In genomic region chr2:72989770-72990556, GRCh38 we compare ENCODE assay signal across 14 cellular contexts.
A peak's percentile ranks its signal among the peaks of the same experiment; 100 is the strongest.
DNase-seq lines count a peak whose midpoint lies in the region; TF ChIP-seq lines count a peak whose summit lies in the region.
"Had no signal": no experiment of that assay in that cellular context is flagged by ENCODE, and none has a peak within 500 bp of the region (broad histone marks: within the 10 kb centered on the region; RNA-seq: fewer than 3 reads in every experiment).

No MANE protein-coding gene starts in this region.

- no peaks in the 10 kb centered on the region for H3K4me1 ChIP-seq in uterus
- H3K4me1 ChIP-seq: A549 had no signal

- H3K27ac Mint-ChIP-seq in nephron = peak overlapping the region; percentile 41 to 72 (median 67)

- no peaks in the 10 kb centered on the region for H3K36me3 Mint-ChIP-seq in nephron (ENCODE audit: low read depth)
- H3K36me3 Mint-ChIP-seq: stimulated activated effector memory CD8-positive, alpha-beta T cell treated with anti-CD3 and anti-CD28 coated beads, Interleukin-12 subunit alpha, Interleukin-12 subunit beta, amount 100 ng/mL, for 72 hours had no signal

- H3K4me3 ChIP-seq in uterus = no peak overlapping the region
- H3K4me3 ChIP-seq: A549 had no signal

- TF ChIP-seq CTCF in nephron (IDR thresholded peaks at IDR 0.05; ENCODE audit: unreplicated experiment in 3 of 3) (no peak), uterus (IDR thresholded peaks at IDR 0.05) (no peak)

- H3K4me1 Mint-ChIP-seq in nephron = peaks cover 6% of the 10 kb centered on the region
- H3K4me1 Mint-ChIP-seq: stimulated activated effector memory CD8-positive, alpha-beta T cell treated with anti-CD3 and anti-CD28 coated beads, Interleukin-12 subunit alpha, Interleukin-12 subunit beta, amount 100 ng/mL, for 72 hours had no signal

- no peaks in the 10 kb centered on the region for H3K9me3 ChIP-seq in uterus
- H3K9me3 ChIP-seq: A549 had no signal

- DNase-seq in activated effector memory CD4-positive, alpha-beta T cell treated with anti-CD3 and anti-CD28 coated beads, Interleukin-2, amount 50 U/mL, for 16 hours = peak; percentile 30
- DNase-seq in activated effector memory CD4-positive, alpha-beta T cell treated with Interleukin-2 at 50 U/mL for 16 hours = no peak
- DNase-seq in globus pallidus (ENCODE audit: low spot score) (peak; percentile 37), uterus (peak; percentile 14 to 55), NCI-H226 (no peak), NCI-H446 (lab: John Stamatoyannopoulos, UW) (no peak), activated gamma-delta T cell (lab: John Stamatoyannopoulos, UW) (no peak)
- DNase-seq: COR-L47; effector memory CD8-positive, alpha-beta T cell; NCI-H1105 treated with DMSO at 0.1 percent for 48 hours; stimulated activated CD4-positive, alpha-beta T cell treated with anti-CD3 and anti-CD28 coated beads, Interleukin-4, amount 100 ng/mL, for 4 hours had no signal

- H3K27ac ChIP-seq in uterus = peak overlapping the region; percentile 28 to 29
- H3K27ac ChIP-seq: A549 had no signal

- H3K36me3 ChIP-seq in uterus = no peaks in the 10 kb centered on the region

- H3K27me3 Mint-ChIP-seq in nephron (ENCODE audit: low read depth) = peaks cover 4% of the 10 kb centered on the region
- H3K27me3 Mint-ChIP-seq: effector memory CD8-positive, alpha-beta T cell had no signal

- no peak for TF ChIP-seq POLR2A in uterus (IDR thresholded peaks at IDR 0.05)

- intact Hi-C loops in uterus (cut with DNase I; ENCODE audit: low total_unique reads) = loop anchor here (5.0 kb wide), 2 partner anchors 172 to 187 kb away; no protein-coding TSS in a partner anchor

- H3K27me3 ChIP-seq in uterus = no peaks in the 10 kb centered on the region

- no peak overlapping the region for H3K4me3 Mint-ChIP-seq in nephron
- H3K4me3 Mint-ChIP-seq: effector memory CD8-positive, alpha-beta T cell; stimulated activated effector memory CD8-positive, alpha-beta T cell treated with anti-CD3 and anti-CD28 coated beads, Interleukin-12 subunit alpha, Interleukin-12 subunit beta, amount 100 ng/mL, for 72 hours had no signal

- no peaks in the 10 kb centered on the region for H3K9me3 Mint-ChIP-seq in nephron
- H3K9me3 Mint-ChIP-seq: effector memory CD8-positive, alpha-beta T cell; stimulated activated effector memory CD8-positive, alpha-beta T cell treated with anti-CD3 and anti-CD28 coated beads, Interleukin-12 subunit alpha, Interleukin-12 subunit beta, amount 100 ng/mL, for 72 hours had no signal

Comparison
In these comparisons a context has a peak if more than half of its experiments do, and no peak if none do; other contexts are left out.
1. DNase-seq: peak in activated effector memory CD4-positive, alpha-beta T cell treated with anti-CD3 and anti-CD28 coated beads, Interleukin-2, amount 50 U/mL, for 16 hours (single experiment), globus pallidus (single experiment) and uterus (2 of 2); none in activated effector memory CD4-positive, alpha-beta T cell treated with Interleukin-2 at 50 U/mL for 16 hours (single experiment), NCI-H226 (single experiment), NCI-H446 (0 of 2) and activated gamma-delta T cell (single experiment).